In genomic region chr1:101833312-101833711, GRCh38 we compare ENCODE assay signal across 24 cellular contexts.
"Had no signal": no experiment of that assay in that cellular context is flagged by ENCODE, and none has a peak within 500 bp of the region (broad histone marks: within the 10 kb centered on the region; RNA-seq: fewer than 3 reads in every experiment).

No MANE protein-coding gene starts in this region.

- H3K9me3 Mint-ChIP-seq: mesothelial cell of epicardium; natural killer cell; stimulated activated effector memory CD8-positive, alpha-beta T cell treated with anti-CD3 and anti-CD28 coated beads, Interleukin-12 subunit alpha, Interleukin-12 subunit beta, amount 100 ng/mL, for 72 hours had no signal

- ATAC-seq: gastroesophageal sphincter; left lobe of liver; natural killer cell; pancreas; right cardiac atrium; stimulated activated effector memory CD8-positive, alpha-beta T cell treated with anti-CD3 and anti-CD28 coated beads, Interleukin-12 subunit alpha, Interleukin-12 subunit beta, amount 100 ng/mL, for 72 hours; stimulated activated naive CD8-positive, alpha-beta T cell treated with anti-CD3 and anti-CD28 coated beads, Interleukin-15, Interleukin-2, amounts not matched to agents 100 U/mL and 50 U/mL, for 24 hours had no signal

- FAIRE-seq: endometrium, pancreas had no signal

- H3K4me3 ChIP-seq: dorsolateral prefrontal cortex, esophagus muscularis mucosa, gastroesophageal sphincter, pancreas, suprapubic skin, thyroid gland, upper lobe of left lung, vagina had no signal

- H3K4me1 Mint-ChIP-seq: natural killer cell; stimulated activated effector memory CD8-positive, alpha-beta T cell treated with anti-CD3 and anti-CD28 coated beads, Interleukin-12 subunit alpha, Interleukin-12 subunit beta, amount 100 ng/mL, for 72 hours had no signal

- H3K4me1 ChIP-seq: esophagus muscularis mucosa, gastroesophageal sphincter, pancreas, suprapubic skin, thyroid gland, upper lobe of left lung, vagina had no signal

- H3K27ac ChIP-seq: dorsolateral prefrontal cortex, epithelial cell of prostate, esophagus muscularis mucosa, gastroesophageal sphincter, pancreas, suprapubic skin, thyroid gland, upper lobe of left lung, vagina had no signal

- H3K27me3 Mint-ChIP-seq: progenitor cell of endocrine pancreas had no signal

- H3K9me3 ChIP-seq: esophagus muscularis mucosa, gastroesophageal sphincter, pancreas, suprapubic skin, thyroid gland, upper lobe of left lung, vagina had no signal

- H3K27ac Mint-ChIP-seq: mesothelial cell of epicardium; natural killer cell; progenitor cell of endocrine pancreas; stimulated activated effector memory CD8-positive, alpha-beta T cell treated with anti-CD3 and anti-CD28 coated beads, Interleukin-12 subunit alpha, Interleukin-12 subunit beta, amount 100 ng/mL, for 72 hours had no signal

- H3K36me3 ChIP-seq: esophagus muscularis mucosa, gastroesophageal sphincter, pancreas, suprapubic skin, thyroid gland, upper lobe of left lung, vagina had no signal

- H3K36me3 Mint-ChIP-seq: mesothelial cell of epicardium; natural killer cell; stimulated activated effector memory CD8-positive, alpha-beta T cell treated with anti-CD3 and anti-CD28 coated beads, Interleukin-12 subunit alpha, Interleukin-12 subunit beta, amount 100 ng/mL, for 72 hours had no signal

- H3K27me3 ChIP-seq: dorsolateral prefrontal cortex, gastroesophageal sphincter, pancreas, suprapubic skin, thyroid gland, upper lobe of left lung, vagina had no signal

- H3K4me3 Mint-ChIP-seq: mesothelial cell of epicardium; natural killer cell; stimulated activated effector memory CD8-positive, alpha-beta T cell treated with anti-CD3 and anti-CD28 coated beads, Interleukin-12 subunit alpha, Interleukin-12 subunit beta, amount 100 ng/mL, for 72 hours had no signal

- DNase-seq: cortex of kidney; dorsolateral prefrontal cortex; effector CD8-positive, alpha-beta T cell; glutamatergic neuron; islet precursor cell; natural killer cell; occipital lobe; pancreas; right cardiac atrium; stimulated activated CD4-positive, alpha-beta T cell treated with anti-CD3 and anti-CD28 coated beads, Interleukin-4, amount 100 ng/mL, for 1 hour; stimulated activated CD8-positive, alpha-beta memory T cell treated with anti-CD3 and anti-CD28 coated beads, Interleukin-4, amount 100 ng/mL, for 48 hours; stimulated activated naive CD8-positive, alpha-beta T cell treated with anti-CD3 and anti-CD28 coated beads, Interleukin-15, Interleukin-2, amounts not matched to agents 100 U/mL and 50 U/mL, for 24 hours; thyroid gland; upper lobe of left lung had no signal
